In the genomic region with DNA sequence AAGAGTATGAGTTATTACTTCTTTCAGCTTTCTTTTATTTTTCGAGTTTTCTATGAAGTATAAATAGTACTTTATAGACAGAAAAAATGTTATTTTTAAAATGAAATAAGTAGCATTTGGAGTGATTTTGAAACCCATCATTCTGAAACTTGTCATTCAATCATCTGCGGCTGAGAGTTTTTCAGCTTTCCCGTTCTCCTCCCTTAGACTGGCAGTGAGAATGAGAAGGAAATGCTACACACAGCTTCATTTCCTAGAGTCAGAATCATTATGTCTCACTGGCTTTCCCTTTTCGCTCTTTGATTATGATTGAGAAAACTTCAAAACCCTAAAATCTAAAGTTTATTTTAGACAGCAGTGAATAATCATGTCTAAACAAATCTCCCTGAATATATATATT, we compare ENCODE assay signal across 30 cellular contexts. TPM values are rescaled to one million over a fixed set of nuclear protein-coding genes. Genes with fewer than 3 reads are reported as not detected.
DNase-seq lines count a peak whose midpoint lies in the region; ATAC-seq, FAIRE-seq and TF ChIP-seq lines count a peak whose summit lies in the region.
"Had no signal": no experiment of that assay in that cellular context is flagged by ENCODE, and none has a peak within 500 bp of the region (broad histone marks: within the 10 kb centered on the region; RNA-seq: fewer than 3 reads in every experiment).

No MANE protein-coding gene starts in this region.

- CTCF ChIA-PET in endothelial cell of umbilical vein (lab: Charles Lee) = interaction anchor here (0.6 to 4.7 kb wide), 29 partner anchors 10 to 1523 kb away, joined by 3 to 173 read pairs (median 3); partner anchors contain the start of gene FERMT2
- CTCF ChIA-PET in A673 (lab: Charles Lee) = interaction anchor here (1.6 kb wide), 1 partner anchor 136 kb away, joined by 7 read pairs; no protein-coding TSS in a partner anchor

- peak overlapping the region; percentile 61 for H2AFZ ChIP-seq in endothelial cell of umbilical vein (ENCODE audit: low read depth, low read length)

- H3K27ac ChIP-seq in endothelial cell of umbilical vein (ENCODE audit: insufficient read depth, low read depth, low read length) (no peak overlapping the region), A673 (ENCODE audit: low read depth, low read length, poor library complexity, severe bottlenecking) (no peak overlapping the region)
- H3K27ac ChIP-seq: ascending aorta, KMS-11, parathyroid adenoma, skin epidermis, testis had no signal

- TF ChIP-seq CTCF in endothelial cell of umbilical vein (IDR thresholded peaks at IDR 0.05; ENCODE audit: extremely low read depth in 1 of 2, insufficient read depth in 1 of 2, low read depth in 1 of 2, low read length in 2 of 2) = no peak
- TF ChIP-seq CTCF in A673 (conservative IDR thresholded peaks at IDR 0.05; ENCODE audit: low read depth, low read length) = no peak

- peaks cover 4% of the 10 kb centered on the region for H3K4me1 ChIP-seq in endothelial cell of umbilical vein (ENCODE audit: control insufficient read depth, extremely low read depth, insufficient read depth, low read length)
- peaks cover 13% of the 10 kb centered on the region for H3K4me1 ChIP-seq in A673 (ENCODE audit: insufficient read depth, low read length, poor library complexity, severe bottlenecking)
- H3K4me1 ChIP-seq: ascending aorta, parathyroid adenoma, testis had no signal

- no TSS peak for BruUV-seq in endothelial cell of umbilical vein (replicated peaks; lab: Mats Ljungman, UMichigan)
- BruUV-seq in A673 (replicated peaks; lab: Mats Ljungman, UMichigan) = no TSS peak

- no peaks in the 10 kb centered on the region for H3K9me1 ChIP-seq in endothelial cell of umbilical vein (replicated peaks; ENCODE audit: control insufficient read depth, extremely low read depth, insufficient read depth, low read length)

- H3K36me3 ChIP-seq in endothelial cell of umbilical vein (ENCODE audit: control insufficient read depth in 2 of 2, extremely low read depth in 1 of 2, insufficient read depth in 2 of 2, low read length in 2 of 2) (no peaks in the 10 kb centered on the region), A673 (ENCODE audit: insufficient read depth, low read length, poor library complexity, severe bottlenecking) (no peaks in the 10 kb centered on the region)
- H3K36me3 ChIP-seq: ascending aorta, MG63 had no signal

- dilution Hi-C loops in endothelial cell of umbilical vein (cut with MboI; ENCODE audit: extremely low pct_ligation_motif_present, low sequenced_read_pairs) = no loop called here

- H3K9me3 Mint-ChIP-seq in activated naive CD4-positive, alpha-beta T cell treated with anti-CD3 and anti-CD28 coated beads, Interleukin-2, amount 50 U/mL, for 72 hours = no peaks in the 10 kb centered on the region
- H3K9me3 Mint-ChIP-seq: CD4-positive, alpha-beta memory T cell; effector memory CD8-positive, alpha-beta T cell; memory B cell; neural crest cell; stimulated activated naive CD8-positive, alpha-beta T cell treated with anti-CD3 and anti-CD28 coated beads, Interleukin-15, Interleukin-2, amounts not matched to agents 100 ng/mL and 50 ng/mL, for 24 hours had no signal

- H3K36me3 Mint-ChIP-seq in activated naive CD4-positive, alpha-beta T cell treated with anti-CD3 and anti-CD28 coated beads, Interleukin-2, amount 50 U/mL, for 72 hours = no peaks in the 10 kb centered on the region
- H3K36me3 Mint-ChIP-seq: CD4-positive, alpha-beta memory T cell; memory B cell had no signal

- no peak overlapping the region for H3K4me3 ChIP-seq in endothelial cell of umbilical vein (replicated peaks in 1 of 3; ENCODE audit: insufficient read depth in 1 of 3, low read depth in 1 of 3, low read length in 3 of 3)
- H3K4me3 ChIP-seq in A673 (ENCODE audit: low read depth, low read length, poor library complexity, severe bottlenecking) = no peak overlapping the region
- H3K4me3 ChIP-seq: ascending aorta, MG63, skin epidermis, testis had no signal

- peak; percentile 72 to 74 for ATAC-seq in activated naive CD4-positive, alpha-beta T cell treated with anti-CD3 and anti-CD28 coated beads, Interleukin-2, amount 50 U/mL, for 72 hours
- ATAC-seq in HG03432 (IDR thresholded peaks at IDR 0.05; ENCODE audit: unreplicated experiment) (peak; percentile 70), GM21367 (IDR thresholded peaks at IDR 0.05; ENCODE audit: unreplicated experiment) (no peak)
- ATAC-seq: effector memory CD8-positive, alpha-beta T cell had no signal

- no peak for DNase-seq in activated naive CD4-positive, alpha-beta T cell treated with anti-CD3 and anti-CD28 coated beads, Interleukin-2, amount 50 U/mL, for 72 hours (ENCODE audit: low spot score in 2 of 2)
- no peak for DNase-seq in activated naive CD4-positive, alpha-beta T cell treated with anti-CD3 and anti-CD28 coated beads, Interleukin-2, amount 50 U/mL, for 16 hours
- DNase-seq in endothelial cell of umbilical vein (ENCODE audit: low read depth, low spot score) = peak; percentile 47
- no peak for DNase-seq in A673 (ENCODE audit: low spot score)
- no peak for DNase-seq in stimulated activated CD4-positive, alpha-beta T cell treated with anti-CD3 and anti-CD28 coated beads, Interleukin-4, amount 100 ng/mL, for 4 hours
- DNase-seq: ACHN; activated CD4-positive, CD25-positive, alpha-beta regulatory T cell treated with anti-CD3 and anti-CD28 coated beads, Interleukin-2, amount 50 U/mL, for 72 hours; activated effector memory CD4-positive, alpha-beta T cell treated with Interleukin-2 at 50 U/mL for 16 hours; CD4-positive, alpha-beta memory T cell; cortex of kidney; effector memory CD8-positive, alpha-beta T cell; erythroblast; glutamatergic neuron; MG63; NCI-H1105; NCI-H187; retina; testis had no signal

- peak; percentile 31 for FAIRE-seq in endothelial cell of umbilical vein (lab: Jason Lieb, UNC)
- FAIRE-seq: GM12891, H54 had no signal

- TF ChIP-seq POLR2A in endothelial cell of umbilical vein (IDR thresholded peaks at IDR 0.05; ENCODE audit: low read depth, low read length) = no peak

- H3K9me3 ChIP-seq in endothelial cell of umbilical vein (replicated peaks; ENCODE audit: control insufficient read depth, insufficient read depth, low read length) = no peaks in the 10 kb centered on the region
- H3K9me3 ChIP-seq in A673 (ENCODE audit: low read depth, low read length, poor library complexity, severe bottlenecking) = no peaks in the 10 kb centered on the region
- H3K9me3 ChIP-seq: ascending aorta, MG63, testis had no signal

- intact Hi-C loops in endothelial cell of umbilical vein (cut with micrococcal nuclease) = no loop called here
- intact Hi-C loops in A673 (cut with micrococcal nuclease; ENCODE audit: unreplicated experiment) = loop anchor here (5.0 kb wide), 1 partner anchor 482 kb away; no protein-coding TSS in a partner anchor

- H3K27ac Mint-ChIP-seq in activated naive CD4-positive, alpha-beta T cell treated with anti-CD3 and anti-CD28 coated beads, Interleukin-2, amount 50 U/mL, for 72 hours = no peak overlapping the region
- H3K27ac Mint-ChIP-seq: B cell; CD4-positive, alpha-beta memory T cell; effector memory CD8-positive, alpha-beta T cell; memory B cell; stimulated activated naive CD8-positive, alpha-beta T cell treated with anti-CD3 and anti-CD28 coated beads, Interleukin-15, Interleukin-2, amounts not matched to agents 100 ng/mL and 50 ng/mL, for 24 hours had no signal

- peak overlapping the region; percentile 4 for H3K9ac ChIP-seq in endothelial cell of umbilical vein (replicated peaks; ENCODE audit: extremely low read depth, insufficient read depth, low read length)
- H3K9ac ChIP-seq: KMS-11, parathyroid adenoma had no signal

- no peaks in the 10 kb centered on the region for H4K20me1 ChIP-seq in endothelial cell of umbilical vein (replicated peaks; ENCODE audit: control insufficient read depth, extremely low read depth, insufficient read depth, low read length)

- H3K27me3 ChIP-seq in endothelial cell of umbilical vein (ENCODE audit: control insufficient read depth in 2 of 2, insufficient read depth in 2 of 2, low read length in 2 of 2) (no peaks in the 10 kb centered on the region), A673 (replicated peaks; ENCODE audit: insufficient read depth, low read depth, low read length, poor library complexity) (no peaks in the 10 kb centered on the region)
- H3K27me3 ChIP-seq: ascending aorta, MG63, testis had no signal

- POLR2A ChIA-PET in endothelial cell of umbilical vein (lab: Charles Lee) = interaction anchor here (0.5 to 1.9 kb wide), 3 partner anchors 110 to 135 kb away, joined by 3 to 8 read pairs (median 4); no protein-coding TSS in a partner anchor
- POLR2A ChIA-PET in A673 (lab: Charles Lee; ENCODE audit: low non-redundant PET) = no interaction called here

- no peaks in the 10 kb centered on the region for H3K79me2 ChIP-seq in endothelial cell of umbilical vein (ENCODE audit: control insufficient read depth, insufficient read depth, low read length)
- H3K79me2 ChIP-seq: parathyroid adenoma had no signal

- H3K4me2 ChIP-seq in endothelial cell of umbilical vein (ENCODE audit: insufficient read depth, low read length) = peak overlapping the region; percentile 62
- H3K4me2 ChIP-seq: KMS-11 had no signal

TF ChIP-seq in endothelial cell of umbilical vein, 7 proteins besides CTCF, POLR2A, EP300 and RAD21 (continues in another document):
- no peak for TF ChIP-seq EZH2 (IDR thresholded peaks at IDR 0.05; ENCODE audit: borderline replicate concordance, low read depth, low read length, severe bottlenecking)
- TF ChIP-seq, protein P1, sequence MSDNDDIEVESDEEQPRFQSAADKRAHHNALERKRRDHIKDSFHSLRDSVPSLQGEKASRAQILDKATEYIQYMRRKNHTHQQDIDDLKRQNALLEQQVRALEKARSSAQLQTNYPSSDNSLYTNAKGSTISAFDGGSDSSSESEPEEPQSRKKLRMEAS (IDR thresholded peaks at IDR 0.05; ENCODE audit: insufficient read depth, insufficient read length) = no peak
- TF ChIP-seq MYC (IDR thresholded peaks at IDR 0.05; ENCODE audit: low read depth, low read length) = no peak
- no peak for TF ChIP-seq FOS (IDR thresholded peaks at IDR 0.05; ENCODE audit: borderline replicate concordance, insufficient read depth, low read length)
- no peak for TF ChIP-seq POLR2AphosphoS5 (IDR thresholded peaks at IDR 0.05; ENCODE audit: insufficient read depth, low read depth, low read length)
- TF ChIP-seq JUN (IDR thresholded peaks at IDR 0.05; ENCODE audit: borderline replicate concordance, insufficient read depth, insufficient read length, low read depth) = no peak

RNA-seq across cellular contexts. Expression of gene GNPNAT1, which starts 33.7 kb away (rescaled TPM):
- total RNA-seq in activated naive CD4-positive, alpha-beta T cell treated with anti-CD3 and anti-CD28 coated beads, Interleukin-2, amount 50 U/mL, for 72 hours = 10 to 100 TPM; 20.9 to 26.3 TPM
- total RNA-seq in endothelial cell of umbilical vein = 38.2 and 38.9 TPM in 2 replicates
- polyA plus RNA-seq in endothelial cell of umbilical vein = 15.9 and 18.7 TPM in 2 replicates
- 19.0 and 22.3 TPM in 2 replicates for polyA plus RNA-seq in endothelial cell of umbilical vein (2011; cell fraction: cytosol; rRNA removed)
- polyA plus RNA-seq in endothelial cell of umbilical vein (2011; cell fraction: nucleus; rRNA removed) = 8.3 and 10.2 TPM in 2 replicates
- polyA plus RNA-seq in endothelial cell of umbilical vein (2012) = 20.6 and 40.9 TPM in 2 replicates
- 16.1 and 17.3 TPM in 2 replicates for polyA minus RNA-seq in endothelial cell of umbilical vein
- 32.1 TPM for polyA minus RNA-seq in endothelial cell of umbilical vein (2011; cell fraction: cytosol; rRNA and poly(A)+ RNA removed)
- 6.9 and 12.0 TPM in 2 replicates for polyA minus RNA-seq in endothelial cell of umbilical vein (2011; cell fraction: nucleus; rRNA and poly(A)+ RNA removed)
- total RNA-seq in A673 (2021) = 33.9 and 34.4 TPM in 2 replicates
